In genomic region chr16:69566437-69567030, GRCh38 we compare ENCODE assay signal across 1 cellular context.
TF ChIP-seq lines count a peak whose summit lies in the region.

No MANE protein-coding gene starts in this region.

TF ChIP-seq in K562, 482 proteins besides CTCF, POLR2A, EP300 and RAD21 (continued from another document and continues in another):
- TF ChIP-seq, protein P1, sequence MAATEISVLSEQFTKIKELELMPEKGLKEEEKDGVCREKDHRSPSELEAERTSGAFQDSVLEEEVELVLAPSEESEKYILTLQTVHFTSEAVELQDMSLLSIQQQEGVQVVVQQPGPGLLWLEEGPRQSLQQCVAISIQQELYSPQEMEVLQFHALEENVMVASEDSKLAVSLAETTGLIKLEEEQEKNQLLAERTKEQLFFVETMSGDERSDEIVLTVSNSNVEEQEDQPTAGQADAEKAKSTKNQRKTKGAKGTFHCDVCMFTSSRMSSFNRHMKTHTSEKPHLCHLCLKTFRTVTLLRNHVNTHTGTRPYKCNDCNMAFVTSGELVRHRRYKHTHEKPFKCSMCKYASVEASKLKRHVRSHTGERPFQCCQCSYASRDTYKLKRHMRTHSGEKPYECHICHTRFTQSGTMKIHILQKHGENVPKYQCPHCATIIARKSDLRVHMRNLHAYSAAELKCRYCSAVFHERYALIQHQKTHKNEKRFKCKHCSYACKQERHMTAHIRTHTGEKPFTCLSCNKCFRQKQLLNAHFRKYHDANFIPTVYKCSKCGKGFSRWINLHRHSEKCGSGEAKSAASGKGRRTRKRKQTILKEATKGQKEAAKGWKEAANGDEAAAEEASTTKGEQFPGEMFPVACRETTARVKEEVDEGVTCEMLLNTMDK (IDR thresholded peaks at IDR 0.05; ENCODE audit: borderline replicate concordance, insufficient read depth, low read depth, low read length, poor library complexity, severe bottlenecking), result peak; percentile 4
- TF ChIP-seq, protein P2, sequence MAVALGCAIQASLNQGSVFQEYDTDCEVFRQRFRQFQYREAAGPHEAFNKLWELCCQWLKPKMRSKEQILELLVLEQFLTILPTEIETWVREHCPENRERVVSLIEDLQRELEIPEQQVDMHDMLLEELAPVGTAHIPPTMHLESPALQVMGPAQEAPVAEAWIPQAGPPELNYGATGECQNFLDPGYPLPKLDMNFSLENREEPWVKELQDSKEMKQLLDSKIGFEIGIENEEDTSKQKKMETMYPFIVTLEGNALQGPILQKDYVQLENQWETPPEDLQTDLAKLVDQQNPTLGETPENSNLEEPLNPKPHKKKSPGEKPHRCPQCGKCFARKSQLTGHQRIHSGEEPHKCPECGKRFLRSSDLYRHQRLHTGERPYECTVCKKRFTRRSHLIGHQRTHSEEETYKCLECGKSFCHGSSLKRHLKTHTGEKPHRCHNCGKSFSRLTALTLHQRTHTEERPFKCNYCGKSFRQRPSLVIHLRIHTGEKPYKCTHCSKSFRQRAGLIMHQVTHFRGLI (CRISPR knock-in tag; IDR thresholded peaks at IDR 0.05), result no peak
- TF ChIP-seq THRAP3 (IDR thresholded peaks at IDR 0.05; ENCODE audit: borderline replicate concordance) (no peak), RBM17 (IDR thresholded peaks at IDR 0.05; ENCODE audit: borderline replicate concordance, low read depth, low read length) (no peak), JUNB (CRISPR knock-in tag; conservative IDR thresholded peaks at IDR 0.05) (no peak), ZNF583 (CRISPR knock-in tag; IDR thresholded peaks at IDR 0.05) (no peak), DNMT1 (IDR thresholded peaks at IDR 0.05) (no peak), RNF219 (CRISPR knock-in tag; IDR thresholded peaks at IDR 0.05) (no peak), NCOA1 (IDR thresholded peaks at IDR 0.05; ENCODE audit: low read depth) (no peak), KAT8 (IDR thresholded peaks at IDR 0.05; ENCODE audit: low read depth) (no peak), FOXJ2 (tag; IDR thresholded peaks at IDR 0.05) (no peak), MTF1 (CRISPR knock-in tag; IDR thresholded peaks at IDR 0.05; ENCODE audit: borderline replicate concordance) (no peak), ZNF133 (CRISPR knock-in tag; IDR thresholded peaks at IDR 0.05) (no peak), NKRF (IDR thresholded peaks at IDR 0.05; ENCODE audit: borderline replicate concordance) (0 out of 2 replicates have a peak, but pooled peaks have one; percentile 21), JUN (IDR thresholded peaks at IDR 0.05; ENCODE audit: borderline replicate concordance, low read depth, low read length) (no peak), JUN (CRISPR knock-in tag; IDR thresholded peaks at IDR 0.05; ENCODE audit: borderline replicate concordance) (no peak), HDAC2 (IDR thresholded peaks at IDR 0.05) (no peak), TAL1 (IDR thresholded peaks at IDR 0.05) (no peak), RBM15 (IDR thresholded peaks at IDR 0.05; ENCODE audit: insufficient read depth, low read length) (no peak), BCL6 (CRISPR knock-in tag; IDR thresholded peaks at IDR 0.05) (no peak), POU5F1 (IDR thresholded peaks at IDR 0.05; ENCODE audit: borderline replicate concordance, low read depth, low read length, partially characterized antibody) (no peak), HDGF (IDR thresholded peaks at IDR 0.05) (no peak), ARID2 (IDR thresholded peaks at IDR 0.05) (no peak), CEBPG (CRISPR knock-in tag; IDR thresholded peaks at IDR 0.05) (no peak), CEBPG (tag; conservative IDR thresholded peaks at IDR 0.05 in 1 of 2, IDR thresholded peaks at IDR 0.05 in 1 of 2) (no peak), ZKSCAN3 (CRISPR knock-in tag; IDR thresholded peaks at IDR 0.05) (no peak), TAF9B (IDR thresholded peaks at IDR 0.05; ENCODE audit: partially characterized antibody) (no peak), TAF7 (tag; IDR thresholded peaks at IDR 0.05) (no peak), ZNF695 (CRISPR knock-in tag; IDR thresholded peaks at IDR 0.05) (no peak), ZNF77 (CRISPR knock-in tag; IDR thresholded peaks at IDR 0.05) (no peak), ZNF699 (CRISPR knock-in tag; IDR thresholded peaks at IDR 0.05; ENCODE audit: insufficient replicate concordance) (no peak), DMBX1 (CRISPR knock-in tag; IDR thresholded peaks at IDR 0.05; ENCODE audit: borderline replicate concordance) (no peak), NCOA2 (IDR thresholded peaks at IDR 0.05; ENCODE audit: partially characterized antibody in 2 of 2) (no peak), CBX3 (IDR thresholded peaks at IDR 0.05; ENCODE audit: borderline replicate concordance in 1 of 2, low read length in 2 of 2) (no peak), CCAR2 (IDR thresholded peaks at IDR 0.05; ENCODE audit: low read depth, low read length) (no peak), CHD1 (IDR thresholded peaks at IDR 0.05; ENCODE audit: low read length) (peak; percentile 85), PCBP1 (IDR thresholded peaks at IDR 0.05; ENCODE audit: low read depth, low read length, poor library complexity, severe bottlenecking) (peak; percentile 66), MIER1 (IDR thresholded peaks at IDR 0.05; ENCODE audit: low read depth) (no peak), ZFP36 (IDR thresholded peaks at IDR 0.05; ENCODE audit: low read depth, low read length, partially characterized antibody) (no peak), CBFB (CRISPR knock-in tag; IDR thresholded peaks at IDR 0.05) (no peak), ZBTB12 (CRISPR knock-in tag; IDR thresholded peaks at IDR 0.05) (no peak), ZNF561 (CRISPR knock-in tag; conservative IDR thresholded peaks at IDR 0.05) (no peak), HMG20B (CRISPR knock-in tag; IDR thresholded peaks at IDR 0.05) (no peak), ZNF282 (CRISPR knock-in tag; IDR thresholded peaks at IDR 0.05) (no peak), HBP1 (CRISPR knock-in tag; IDR thresholded peaks at IDR 0.05) (no peak), CHD4 (IDR thresholded peaks at IDR 0.05; ENCODE audit: insufficient read depth, insufficient replicate concordance, low read depth, low read length, poor library complexity, severe bottlenecking) (no peak), DLX4 (CRISPR knock-in tag; IDR thresholded peaks at IDR 0.05) (no peak)
- TF ChIP-seq, protein P3, sequence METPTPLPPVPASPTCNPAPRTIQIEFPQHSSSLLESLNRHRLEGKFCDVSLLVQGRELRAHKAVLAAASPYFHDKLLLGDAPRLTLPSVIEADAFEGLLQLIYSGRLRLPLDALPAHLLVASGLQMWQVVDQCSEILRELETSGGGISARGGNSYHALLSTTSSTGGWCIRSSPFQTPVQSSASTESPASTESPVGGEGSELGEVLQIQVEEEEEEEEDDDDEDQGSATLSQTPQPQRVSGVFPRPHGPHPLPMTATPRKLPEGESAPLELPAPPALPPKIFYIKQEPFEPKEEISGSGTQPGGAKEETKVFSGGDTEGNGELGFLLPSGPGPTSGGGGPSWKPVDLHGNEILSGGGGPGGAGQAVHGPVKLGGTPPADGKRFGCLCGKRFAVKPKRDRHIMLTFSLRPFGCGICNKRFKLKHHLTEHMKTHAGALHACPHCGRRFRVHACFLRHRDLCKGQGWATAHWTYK (CRISPR knock-in tag; IDR thresholded peaks at IDR 0.05), result no peak; the same call in 1 of the 2 replicates
- TF ChIP-seq, protein P4, sequence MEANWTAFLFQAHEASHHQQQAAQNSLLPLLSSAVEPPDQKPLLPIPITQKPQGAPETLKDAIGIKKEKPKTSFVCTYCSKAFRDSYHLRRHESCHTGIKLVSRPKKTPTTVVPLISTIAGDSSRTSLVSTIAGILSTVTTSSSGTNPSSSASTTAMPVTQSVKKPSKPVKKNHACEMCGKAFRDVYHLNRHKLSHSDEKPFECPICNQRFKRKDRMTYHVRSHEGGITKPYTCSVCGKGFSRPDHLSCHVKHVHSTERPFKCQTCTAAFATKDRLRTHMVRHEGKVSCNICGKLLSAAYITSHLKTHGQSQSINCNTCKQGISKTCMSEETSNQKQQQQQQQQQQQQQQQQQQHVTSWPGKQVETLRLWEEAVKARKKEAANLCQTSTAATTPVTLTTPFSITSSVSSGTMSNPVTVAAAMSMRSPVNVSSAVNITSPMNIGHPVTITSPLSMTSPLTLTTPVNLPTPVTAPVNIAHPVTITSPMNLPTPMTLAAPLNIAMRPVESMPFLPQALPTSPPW (CRISPR knock-in tag; IDR thresholded peaks at IDR 0.05), result peak; percentile 66
- TF ChIP-seq, protein P5, sequence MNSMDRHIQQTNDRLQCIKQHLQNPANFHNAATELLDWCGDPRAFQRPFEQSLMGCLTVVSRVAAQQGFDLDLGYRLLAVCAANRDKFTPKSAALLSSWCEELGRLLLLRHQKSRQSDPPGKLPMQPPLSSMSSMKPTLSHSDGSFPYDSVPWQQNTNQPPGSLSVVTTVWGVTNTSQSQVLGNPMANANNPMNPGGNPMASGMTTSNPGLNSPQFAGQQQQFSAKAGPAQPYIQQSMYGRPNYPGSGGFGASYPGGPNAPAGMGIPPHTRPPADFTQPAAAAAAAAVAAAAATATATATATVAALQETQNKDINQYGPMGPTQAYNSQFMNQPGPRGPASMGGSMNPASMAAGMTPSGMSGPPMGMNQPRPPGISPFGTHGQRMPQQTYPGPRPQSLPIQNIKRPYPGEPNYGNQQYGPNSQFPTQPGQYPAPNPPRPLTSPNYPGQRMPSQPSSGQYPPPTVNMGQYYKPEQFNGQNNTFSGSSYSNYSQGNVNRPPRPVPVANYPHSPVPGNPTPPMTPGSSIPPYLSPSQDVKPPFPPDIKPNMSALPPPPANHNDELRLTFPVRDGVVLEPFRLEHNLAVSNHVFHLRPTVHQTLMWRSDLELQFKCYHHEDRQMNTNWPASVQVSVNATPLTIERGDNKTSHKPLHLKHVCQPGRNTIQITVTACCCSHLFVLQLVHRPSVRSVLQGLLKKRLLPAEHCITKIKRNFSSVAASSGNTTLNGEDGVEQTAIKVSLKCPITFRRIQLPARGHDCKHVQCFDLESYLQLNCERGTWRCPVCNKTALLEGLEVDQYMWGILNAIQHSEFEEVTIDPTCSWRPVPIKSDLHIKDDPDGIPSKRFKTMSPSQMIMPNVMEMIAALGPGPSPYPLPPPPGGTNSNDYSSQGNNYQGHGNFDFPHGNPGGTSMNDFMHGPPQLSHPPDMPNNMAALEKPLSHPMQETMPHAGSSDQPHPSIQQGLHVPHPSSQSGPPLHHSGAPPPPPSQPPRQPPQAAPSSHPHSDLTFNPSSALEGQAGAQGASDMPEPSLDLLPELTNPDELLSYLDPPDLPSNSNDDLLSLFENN (IDR thresholded peaks at IDR 0.05; ENCODE audit: low read depth in 2 of 2, low read length in 2 of 2), result no peak
- TF ChIP-seq, protein P6, sequence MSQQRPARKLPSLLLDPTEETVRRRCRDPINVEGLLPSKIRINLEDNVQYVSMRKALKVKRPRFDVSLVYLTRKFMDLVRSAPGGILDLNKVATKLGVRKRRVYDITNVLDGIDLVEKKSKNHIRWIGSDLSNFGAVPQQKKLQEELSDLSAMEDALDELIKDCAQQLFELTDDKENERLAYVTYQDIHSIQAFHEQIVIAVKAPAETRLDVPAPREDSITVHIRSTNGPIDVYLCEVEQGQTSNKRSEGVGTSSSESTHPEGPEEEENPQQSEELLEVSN (IDR thresholded peaks at IDR 0.05; ENCODE audit: borderline replicate concordance in 1 of 2, extremely low read depth in 1 of 2, insufficient read depth in 1 of 2, insufficient read length in 1 of 2, low read depth in 1 of 2, low read length in 1 of 2, poor library complexity in 1 of 2, severe bottlenecking in 1 of 2), result no peak
